Comparison of ENCODE assay signal across 1 cellular context in the genomic region with DNA sequence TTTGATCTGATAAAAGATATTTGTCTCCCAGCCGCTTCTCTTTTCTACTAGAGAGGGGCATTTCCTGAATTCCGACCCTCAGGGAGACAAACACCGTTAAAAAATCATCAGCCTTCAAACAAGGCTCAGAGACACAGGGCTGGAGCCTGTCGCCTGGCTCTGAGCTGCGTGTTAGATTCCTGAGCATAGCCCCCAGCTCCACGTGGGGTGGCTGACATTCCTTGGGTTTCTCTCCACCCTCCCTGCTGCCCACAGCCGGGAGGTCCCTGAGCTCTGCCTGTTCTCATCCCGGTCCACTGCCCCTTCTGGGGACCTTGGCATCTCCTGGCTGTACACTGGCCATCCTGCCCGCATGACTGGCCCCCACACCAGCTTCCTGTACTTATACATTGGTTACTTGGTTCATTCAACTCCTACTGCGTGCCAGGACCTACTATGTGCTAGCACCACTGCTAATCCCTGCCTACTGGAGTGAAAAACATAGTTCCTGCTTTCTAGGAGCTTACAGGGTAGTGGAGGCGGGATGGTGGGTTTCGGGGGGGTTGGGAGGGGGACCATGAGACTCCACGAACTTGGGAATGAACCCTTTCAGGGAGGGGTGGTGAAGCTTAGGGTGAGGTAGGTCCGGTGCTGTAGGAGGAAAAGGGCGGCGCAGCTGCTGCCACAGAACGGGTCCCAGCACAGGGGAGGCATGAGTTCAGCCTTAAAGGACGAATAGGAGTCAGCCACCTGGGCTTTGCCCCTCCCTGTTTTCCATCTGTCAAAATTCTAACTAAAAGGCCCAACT.
TF ChIP-seq lines count a peak whose summit lies in the region.

No MANE protein-coding gene starts in this region.

TF ChIP-seq in GM23338, 12 proteins besides CTCF, POLR2A, EP300 and RAD21 (continued from another document):
- TF ChIP-seq, protein P1, sequence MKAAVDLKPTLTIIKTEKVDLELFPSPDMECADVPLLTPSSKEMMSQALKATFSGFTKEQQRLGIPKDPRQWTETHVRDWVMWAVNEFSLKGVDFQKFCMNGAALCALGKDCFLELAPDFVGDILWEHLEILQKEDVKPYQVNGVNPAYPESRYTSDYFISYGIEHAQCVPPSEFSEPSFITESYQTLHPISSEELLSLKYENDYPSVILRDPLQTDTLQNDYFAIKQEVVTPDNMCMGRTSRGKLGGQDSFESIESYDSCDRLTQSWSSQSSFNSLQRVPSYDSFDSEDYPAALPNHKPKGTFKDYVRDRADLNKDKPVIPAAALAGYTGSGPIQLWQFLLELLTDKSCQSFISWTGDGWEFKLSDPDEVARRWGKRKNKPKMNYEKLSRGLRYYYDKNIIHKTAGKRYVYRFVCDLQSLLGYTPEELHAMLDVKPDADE (IDR thresholded peaks at IDR 0.05) = no peak
- TF ChIP-seq EZH2 (IDR thresholded peaks at IDR 0.05; ENCODE audit: low read depth, unreplicated experiment) (no peak), JUNB (IDR thresholded peaks at IDR 0.05; ENCODE audit: unreplicated experiment) (no peak), EZH2phosphoT487 (IDR thresholded peaks at IDR 0.05; ENCODE audit: unreplicated experiment) (no peak)
- TF ChIP-seq, protein P2, sequence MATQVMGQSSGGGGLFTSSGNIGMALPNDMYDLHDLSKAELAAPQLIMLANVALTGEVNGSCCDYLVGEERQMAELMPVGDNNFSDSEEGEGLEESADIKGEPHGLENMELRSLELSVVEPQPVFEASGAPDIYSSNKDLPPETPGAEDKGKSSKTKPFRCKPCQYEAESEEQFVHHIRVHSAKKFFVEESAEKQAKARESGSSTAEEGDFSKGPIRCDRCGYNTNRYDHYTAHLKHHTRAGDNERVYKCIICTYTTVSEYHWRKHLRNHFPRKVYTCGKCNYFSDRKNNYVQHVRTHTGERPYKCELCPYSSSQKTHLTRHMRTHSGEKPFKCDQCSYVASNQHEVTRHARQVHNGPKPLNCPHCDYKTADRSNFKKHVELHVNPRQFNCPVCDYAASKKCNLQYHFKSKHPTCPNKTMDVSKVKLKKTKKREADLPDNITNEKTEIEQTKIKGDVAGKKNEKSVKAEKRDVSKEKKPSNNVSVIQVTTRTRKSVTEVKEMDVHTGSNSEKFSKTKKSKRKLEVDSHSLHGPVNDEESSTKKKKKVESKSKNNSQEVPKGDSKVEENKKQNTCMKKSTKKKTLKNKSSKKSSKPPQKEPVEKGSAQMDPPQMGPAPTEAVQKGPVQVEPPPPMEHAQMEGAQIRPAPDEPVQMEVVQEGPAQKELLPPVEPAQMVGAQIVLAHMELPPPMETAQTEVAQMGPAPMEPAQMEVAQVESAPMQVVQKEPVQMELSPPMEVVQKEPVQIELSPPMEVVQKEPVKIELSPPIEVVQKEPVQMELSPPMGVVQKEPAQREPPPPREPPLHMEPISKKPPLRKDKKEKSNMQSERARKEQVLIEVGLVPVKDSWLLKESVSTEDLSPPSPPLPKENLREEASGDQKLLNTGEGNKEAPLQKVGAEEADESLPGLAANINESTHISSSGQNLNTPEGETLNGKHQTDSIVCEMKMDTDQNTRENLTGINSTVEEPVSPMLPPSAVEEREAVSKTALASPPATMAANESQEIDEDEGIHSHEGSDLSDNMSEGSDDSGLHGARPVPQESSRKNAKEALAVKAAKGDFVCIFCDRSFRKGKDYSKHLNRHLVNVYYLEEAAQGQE (IDR thresholded peaks at IDR 0.05; ENCODE audit: unreplicated experiment) = no peak
